In genomic region chr10:5684318-5684970, GRCh38 we compare ENCODE assay signal across 8 cellular contexts. TPM values are rescaled to one million over a fixed set of nuclear protein-coding genes. Genes with fewer than 3 reads are reported as not detected.
DNase-seq lines count a peak whose midpoint lies in the region; TF ChIP-seq lines count a peak whose summit lies in the region.

Gene TASOR2, plus strand, starts transcription at chr10:5684838. Its CDS starts 35,805 bp downstream, at chr10:5720643.

- intact Hi-C loops in activated naive CD4-positive, alpha-beta T cell treated with anti-CD3 and anti-CD28 coated beads for 36 hours (cut with micrococcal nuclease): loop anchor here (1.0 to 10.0 kb wide), 7 partner anchors 18 to 404 kb away; partner anchors contain the start of genes ASB13, GDI2, IL15RA and RBM17

- no peaks in the 10 kb centered on the region for H3K27me3 ChIP-seq in neuron (ENCODE audit: insufficient read depth, low read length)
- no peaks in the 10 kb centered on the region for H3K27me3 ChIP-seq in subcutaneous abdominal adipose tissue (ENCODE audit: control insufficient read depth in 5 of 5, insufficient read depth in 4 of 5, low read length in 5 of 5)

- H3K36me3 ChIP-seq in neuron (ENCODE audit: insufficient read depth, low read length) (no peaks in the 10 kb centered on the region), subcutaneous abdominal adipose tissue (ENCODE audit: control insufficient read depth in 5 of 5, insufficient read depth in 5 of 5, low read length in 5 of 5) (no peaks in the 10 kb centered on the region)

- H3K36me3 Mint-ChIP-seq in activated naive CD4-positive, alpha-beta T cell treated with anti-CD3 and anti-CD28 coated beads for 36 hours (ENCODE audit: low read depth): peaks cover 6% of the 10 kb centered on the region

- H3K9ac ChIP-seq in subcutaneous abdominal adipose tissue (ENCODE audit: low read length in 5 of 5): peak within 1 kb of the TSS; percentile 32 to 94 (median 87)

- H3K4me3 ChIP-seq in neuron (ENCODE audit: low read length) (peak within 1 kb of the TSS; percentile 92), subcutaneous abdominal adipose tissue (ENCODE audit: low read depth in 1 of 5, low read length in 5 of 5) (peak within 1 kb of the TSS; percentile 86 to 95 (median 94))

- H3K4me1 ChIP-seq in neuron (ENCODE audit: insufficient read depth, low read length) (peaks cover 8% of the 10 kb centered on the region), subcutaneous abdominal adipose tissue (ENCODE audit: control insufficient read depth in 5 of 5, insufficient read depth in 5 of 5, low read length in 5 of 5) (peaks cover 0 to 23% (median 17%) of the 10 kb centered on the region in 5 donors)

- H3K9me3 ChIP-seq in neuron (ENCODE audit: low read length) (no peaks in the 10 kb centered on the region), subcutaneous abdominal adipose tissue (ENCODE audit: control insufficient read depth in 5 of 5, low read length in 5 of 5) (no peaks in the 10 kb centered on the region)

- peak within 1 kb of the TSS; percentile 94 for H3K27ac Mint-ChIP-seq in activated naive CD4-positive, alpha-beta T cell treated with anti-CD3 and anti-CD28 coated beads for 36 hours

- peak; percentile 96 for DNase-seq in GF-D8 (lab: John Stamatoyannopoulos, UW)
- peak; percentile 97 for DNase-seq in HEK293T (ENCODE audit: extremely low spot score)
- peak; percentile 98 for DNase-seq in NAMALWA (ENCODE audit: low spot score)
- DNase-seq in SK-N-DZ (ENCODE audit: low spot score): peak; percentile 100
- DNase-seq in activated naive CD4-positive, alpha-beta T cell treated with anti-CD3 and anti-CD28 coated beads for 36 hours: peak; percentile 98
- peak; percentile 98 for DNase-seq in foreskin melanocyte

- peak within 1 kb of the TSS; percentile 90 for H3K27ac ChIP-seq in subcutaneous abdominal adipose tissue (ENCODE audit: low read depth, low read length)

- POLR2A ChIA-PET in HEK293T (lab: Yijun Ruan, JAX): interaction anchor here (0.6 to 1.3 kb wide), 3 partner anchors 14 to 90 kb away, joined by 3 read pairs; no protein-coding TSS in a partner anchor

- H2AFZ ChIP-seq in neuron (ENCODE audit: low read depth, low read length): peak within 1 kb of the TSS; percentile 56

- no peaks in the 10 kb centered on the region for H3K27me3 Mint-ChIP-seq in activated naive CD4-positive, alpha-beta T cell treated with anti-CD3 and anti-CD28 coated beads for 36 hours (ENCODE audit: low read depth)

- H3K9me3 Mint-ChIP-seq in activated naive CD4-positive, alpha-beta T cell treated with anti-CD3 and anti-CD28 coated beads for 36 hours: no peaks in the 10 kb centered on the region

- peaks cover 45% of the 10 kb centered on the region for H3K4me1 Mint-ChIP-seq in activated naive CD4-positive, alpha-beta T cell treated with anti-CD3 and anti-CD28 coated beads for 36 hours (ENCODE audit: low read depth)

- CTCF ChIA-PET in HEK293T (lab: Yijun Ruan, JAX): no interaction called here
- CTCF ChIA-PET in activated naive CD4-positive, alpha-beta T cell treated with anti-CD3 and anti-CD28 coated beads for 36 hours (lab: Charles Lee): interaction anchor here (0.7 kb wide), 1 partner anchor 55 kb away, joined by 3 read pairs; no protein-coding TSS in a partner anchor

- H3K4me3 Mint-ChIP-seq in activated naive CD4-positive, alpha-beta T cell treated with anti-CD3 and anti-CD28 coated beads for 36 hours: peak within 1 kb of the TSS; percentile 87

TF ChIP-seq in HEK293T, 16 proteins besides CTCF, POLR2A, EP300 and RAD21:
- no peak for TF ChIP-seq ARNT (IDR thresholded peaks at IDR 0.05)
- peak; percentile 100 for TF ChIP-seq L3MBTL2 (conservative IDR thresholded peaks at IDR 0.05)

RNA-seq across cellular contexts. Expression of gene TASOR2, which starts in this region (rescaled TPM):
- polyA plus RNA-seq in SK-N-DZ (2014; cell fraction: cytosol; rRNA removed): 36.2 and 60.1 TPM in 2 replicates
- polyA plus RNA-seq in SK-N-DZ (2014; cell fraction: nucleus; rRNA removed): 162 and 204 TPM in 2 replicates
- 10 to 100 TPM; 36.4 to 37.7 TPM for total RNA-seq in activated naive CD4-positive, alpha-beta T cell treated with anti-CD3 and anti-CD28 coated beads for 36 hours

Comparison
In these comparisons a context has a peak if more than half of its experiments do, and no peak if none do; other contexts are left out.
1. Peak in every context shown above with its lines: DNase-seq, H3K4me3 ChIP-seq and H3K27ac ChIP-seq.